Comparison of ENCODE assay signal across 14 cellular contexts in the genomic region with DNA sequence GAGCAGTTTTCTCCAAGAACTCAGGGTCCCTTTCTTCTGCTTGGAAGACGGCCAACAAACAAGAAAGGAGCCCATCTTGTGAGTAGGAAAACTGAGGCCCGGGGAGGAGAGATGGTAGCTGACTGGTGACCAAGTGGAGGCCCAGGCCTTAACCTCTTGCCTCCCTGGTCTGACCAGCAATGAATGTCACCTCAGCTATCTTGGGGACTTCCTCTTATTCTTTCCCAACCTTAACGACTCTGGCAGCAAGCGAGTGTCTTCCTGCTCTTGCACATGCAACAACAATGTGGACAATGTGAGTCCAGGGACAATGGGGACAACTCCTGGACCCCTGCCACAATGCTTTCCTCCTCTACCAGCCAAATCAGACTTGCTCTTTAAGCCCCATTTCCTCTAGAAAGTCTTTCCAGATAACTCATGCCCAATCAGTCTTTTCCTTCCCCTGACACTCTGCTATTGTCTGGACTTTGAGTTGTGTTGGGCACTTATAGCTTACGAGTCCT. TPM values are rescaled to one million over a fixed set of nuclear protein-coding genes. Genes with fewer than 3 reads are reported as not detected.
DNase-seq lines count a peak whose midpoint lies in the region; TF ChIP-seq lines count a peak whose summit lies in the region.
"Had no signal": no experiment of that assay in that cellular context is flagged by ENCODE, and none has a peak within 500 bp of the region (broad histone marks: within the 10 kb centered on the region; RNA-seq: fewer than 3 reads in every experiment).

No MANE protein-coding gene starts in this region.

- no peak for DNase-seq in breast epithelium (ENCODE audit: low spot score in 2 of 2)
- no peak for DNase-seq in MCF 10A (ENCODE audit: unreplicated experiment)
- no peak for DNase-seq in endothelial cell (ENCODE audit: low spot score)
- DNase-seq in vagina (ENCODE audit: extremely low spot score in 2 of 2) = no peak
- DNase-seq in cerebellar nuclear complex (lab: John Stamatoyannopoulos, UW) = no peak
- DNase-seq in NCI-H2196 (lab: John Stamatoyannopoulos, UW; ENCODE audit: unreplicated experiment) = no peak
- DNase-seq in NCI-H82 (lab: John Stamatoyannopoulos, UW) = no peak
- DNase-seq: activated T-cell treated with anti-CD3 and anti-CD28 coated beads, Interleukin-2, amount 50 U/mL, for 1 hour; cortex of kidney; NCI-H69; nucleus accumbens had no signal

- H3K27me3 ChIP-seq in breast epithelium (no peaks in the 10 kb centered on the region), mucosa of rectum (ENCODE audit: control insufficient read depth in 2 of 2, insufficient read depth in 2 of 2, low read length in 2 of 2) (no peaks in the 10 kb centered on the region), vagina (no peaks in the 10 kb centered on the region)

- peaks cover 5 to 16% of the 10 kb centered on the region in 2 donors for H3K4me1 ChIP-seq in breast epithelium
- H3K4me1 ChIP-seq in mucosa of rectum (ENCODE audit: control insufficient read depth in 2 of 2, insufficient read depth in 2 of 2, low read length in 2 of 2) = peaks cover 32 to 65% of the 10 kb centered on the region in 2 donors
- H3K4me1 ChIP-seq in vagina = peaks cover 95% of the 10 kb centered on the region

- no peaks in the 10 kb centered on the region for H3K9me3 ChIP-seq in breast epithelium
- no peaks in the 10 kb centered on the region for H3K9me3 ChIP-seq in mucosa of rectum (ENCODE audit: control insufficient read depth in 2 of 2, low read length in 2 of 2)
- H3K9me3 ChIP-seq in vagina = no peaks in the 10 kb centered on the region

- no peak overlapping the region for H3K4me3 ChIP-seq in breast epithelium
- H3K4me3 ChIP-seq in mucosa of rectum (ENCODE audit: low read length in 2 of 2) = no peak overlapping the region
- H3K4me3 ChIP-seq in vagina = no peak overlapping the region

- intact Hi-C loops in breast epithelium (cut with DNase I; ENCODE audit: low total_unique reads) (no loop called here), MCF 10A (cut with micrococcal nuclease) (no loop called here), vagina (cut with DNase I) (no loop called here)

- peaks cover 6% of the 10 kb centered on the region for H3K36me3 Mint-ChIP-seq in MCF 10A (ENCODE audit: insufficient read depth, unreplicated experiment)
- H3K36me3 Mint-ChIP-seq in endothelial cell (ENCODE audit: low read depth, unreplicated experiment) = peaks cover 38% of the 10 kb centered on the region
- H3K36me3 Mint-ChIP-seq: IgD-negative memory B cell had no signal

- H3K36me3 ChIP-seq in breast epithelium (no peaks in the 10 kb centered on the region), mucosa of rectum (ENCODE audit: control insufficient read depth in 2 of 2, insufficient read depth in 2 of 2, low read length in 2 of 2) (peaks cover 0 to 2% of the 10 kb centered on the region in 2 donors), vagina (no peaks in the 10 kb centered on the region)

- H3K27ac Mint-ChIP-seq in MCF 10A (ENCODE audit: low read depth, unreplicated experiment) (no peak overlapping the region), endothelial cell (ENCODE audit: unreplicated experiment) (peak overlapping the region; percentile 92)
- H3K27ac Mint-ChIP-seq: IgD-negative memory B cell; T-helper 2 cell treated with Interferon-gamma antibody and Interleukin-4, amounts not matched to agents 5 μg/mL and 100 μg/mL, for 36 hours had no signal

- peak overlapping the region in 1 of 2 donors; percentile 26 for H3K9ac ChIP-seq in mucosa of rectum (ENCODE audit: low read depth in 1 of 2, low read length in 2 of 2)

- H3K4me3 Mint-ChIP-seq in MCF 10A (ENCODE audit: unreplicated experiment) (no peak overlapping the region), endothelial cell (ENCODE audit: unreplicated experiment) (peak overlapping the region; percentile 65)
- H3K4me3 Mint-ChIP-seq: IgD-negative memory B cell; T-helper 2 cell treated with Interferon-gamma antibody and Interleukin-4, amounts not matched to agents 5 μg/mL and 100 μg/mL, for 36 hours had no signal

- peaks cover 6% of the 10 kb centered on the region for H3K4me1 Mint-ChIP-seq in MCF 10A (ENCODE audit: insufficient read depth, unreplicated experiment)
- peaks cover 68% of the 10 kb centered on the region for H3K4me1 Mint-ChIP-seq in endothelial cell (ENCODE audit: unreplicated experiment)

- CTCF ChIA-PET in MCF 10A (lab: Yijun Ruan, JAX) = interaction anchor here (1.1 kb wide), 1 partner anchor 32 kb away, joined by 5 read pairs; no protein-coding TSS in a partner anchor

- H3K9me3 Mint-ChIP-seq in MCF 10A (ENCODE audit: unreplicated experiment) (no peaks in the 10 kb centered on the region), endothelial cell (ENCODE audit: unreplicated experiment) (no peaks in the 10 kb centered on the region)
- H3K9me3 Mint-ChIP-seq: IgD-negative memory B cell; T-helper 2 cell treated with Interferon-gamma antibody and Interleukin-4, amounts not matched to agents 5 μg/mL and 100 μg/mL, for 36 hours had no signal

- POLR2A ChIA-PET in MCF 10A (lab: Yijun Ruan, JAX) = interaction anchor here (0.8 to 1.5 kb wide), 3 partner anchors 15 to 117 kb away, joined by 3 to 4 read pairs (median 4); no protein-coding TSS in a partner anchor

- TF ChIP-seq POLR2A in breast epithelium (IDR thresholded peaks at IDR 0.05) (no peak), vagina (IDR thresholded peaks at IDR 0.05) (no peak)

- no TSS peak for BruUV-seq in MCF 10A (replicated peaks; lab: Mats Ljungman, UMichigan)

- no peaks in the 10 kb centered on the region for H3K27me3 Mint-ChIP-seq in MCF 10A (ENCODE audit: insufficient read depth, unreplicated experiment)
- H3K27me3 Mint-ChIP-seq in endothelial cell (ENCODE audit: unreplicated experiment) = peaks cover 11% of the 10 kb centered on the region

- no peak for TF ChIP-seq CTCF in breast epithelium (IDR thresholded peaks at IDR 0.05)
- no peak for TF ChIP-seq CTCF in MCF 10A (IDR thresholded peaks at IDR 0.05; ENCODE audit: unreplicated experiment)
- TF ChIP-seq CTCF in endothelial cell (IDR thresholded peaks at IDR 0.05; ENCODE audit: unreplicated experiment) = no peak
- TF ChIP-seq CTCF in vagina (IDR thresholded peaks at IDR 0.05) = no peak

- peak overlapping the region; percentile 55 to 81 for H3K27ac ChIP-seq in breast epithelium
- peak overlapping the region; percentile 72 to 98 for H3K27ac ChIP-seq in mucosa of rectum (ENCODE audit: low read depth in 2 of 2, low read length in 2 of 2)
- peak overlapping the region; percentile 96 for H3K27ac ChIP-seq in vagina

RNA-seq across cellular contexts. Expression of gene HSPG2, which starts 12.6 kb away (rescaled TPM):
- total RNA-seq in breast epithelium = 100 to 1,000 TPM in 1 of 3 donors, 10 to 100 TPM in 2; 48.3 to 219 (median 95.0) TPM
- 51.2 and 58.9 TPM in 2 replicates for total RNA-seq in MCF 10A (2022)
- total RNA-seq in endothelial cell (ENCODE audit: unreplicated experiment) = 1,732 TPM
- 179 TPM for total RNA-seq in vagina

RNA-seq across cellular contexts. Expression of gene CELA3B, which starts 52.3 kb away (rescaled TPM):
- total RNA-seq in breast epithelium (not detected), MCF 10A (2022) (not detected in 2 replicates), endothelial cell (ENCODE audit: unreplicated experiment) (not detected), vagina (not detected)
